Comparison of ENCODE assay signal across 1 cellular context in the genomic region with DNA sequence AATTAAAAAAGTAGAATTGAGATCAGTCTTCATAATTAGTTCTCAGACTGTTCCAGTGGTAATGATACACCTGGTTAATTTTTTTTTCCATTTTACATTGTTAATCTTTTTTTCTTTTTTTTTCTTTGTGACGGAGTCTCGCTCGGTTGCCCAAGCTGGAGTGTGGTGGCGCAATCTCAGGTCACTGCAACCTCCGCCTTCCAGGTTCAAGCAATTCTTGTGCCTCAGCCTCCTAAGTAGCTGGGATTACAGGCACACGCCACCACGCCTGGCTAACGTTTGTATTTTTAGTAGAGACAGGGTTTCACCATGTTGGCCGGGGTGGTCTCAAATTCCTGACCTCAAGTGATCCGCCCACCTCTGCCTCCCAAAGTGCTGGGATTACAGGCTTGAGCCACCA. TPM values are rescaled to one million over a fixed set of nuclear protein-coding genes. Genes with fewer than 3 reads are reported as not detected.
"Had no signal": no experiment of that assay in that cellular context is flagged by ENCODE, and none has a peak within 500 bp of the region (broad histone marks: within the 10 kb centered on the region; RNA-seq: fewer than 3 reads in every experiment).

No MANE protein-coding gene starts in this region.

RNA-seq across cellular contexts. Expression of gene ANXA3, which starts 46.9 kb away (rescaled TPM):
- total RNA-seq: G401 had no signal
